8 cellular contexts compared by ENCODE assay signal in the genomic region with DNA sequence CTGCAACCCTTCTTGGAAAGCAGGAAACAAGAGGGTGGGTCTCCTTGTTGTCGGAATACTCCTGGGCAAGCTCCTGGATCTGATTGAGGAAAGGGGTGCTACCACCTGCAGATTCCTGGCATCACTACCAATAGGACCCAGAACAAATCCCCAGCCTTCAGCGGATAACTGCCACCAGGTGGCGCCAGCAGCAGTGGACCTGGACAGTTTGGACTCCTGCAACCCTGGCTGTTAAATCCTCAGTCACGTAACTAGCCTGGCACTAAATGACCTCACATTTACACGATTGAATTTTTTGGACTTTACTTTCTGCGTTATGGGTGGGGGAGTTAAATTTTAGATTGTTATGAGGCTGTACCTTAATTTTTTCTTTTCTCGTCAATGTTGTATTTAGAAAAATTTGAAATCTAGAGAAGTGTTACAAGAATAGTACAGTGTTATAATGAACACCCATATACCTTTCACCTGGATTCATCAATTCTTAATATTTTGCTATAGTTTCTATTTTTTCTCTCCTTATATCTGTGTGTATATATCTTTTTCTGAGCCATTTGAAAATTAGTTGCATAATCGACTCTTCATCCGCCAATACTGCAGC.
DNase-seq lines count a peak whose midpoint lies in the region; ATAC-seq and TF ChIP-seq lines count a peak whose summit lies in the region.

No MANE protein-coding gene starts in this region.

- H2BK12ac ChIP-seq in mesenchymal stem cell (ENCODE audit: low read length in 2 of 2) = no peak overlapping the region

- peaks cover 6% of the 10 kb centered on the region for H3K4me1 ChIP-seq in mesenchymal stem cell (ENCODE audit: control insufficient read depth, insufficient read depth, low read depth, low read length)

- no peak overlapping the region for H3K14ac ChIP-seq in mesenchymal stem cell (ENCODE audit: low read length in 2 of 2)

- 2% methylated on average over 6 of the region's 9 CpGs for WGBS in mesenchymal stem cell

- no peak overlapping the region for H3K4me2 ChIP-seq in mesenchymal stem cell (ENCODE audit: low read length, poor library complexity, severe bottlenecking)

- H3K36me3 ChIP-seq in WERI-Rb-1 (no peaks in the 10 kb centered on the region), mesenchymal stem cell (ENCODE audit: control insufficient read depth in 1 of 2, insufficient read depth in 2 of 2, low read depth in 1 of 2, low read length in 2 of 2) (no peaks in the 10 kb centered on the region)

- no peak overlapping the region for H2BK5ac ChIP-seq in mesenchymal stem cell (ENCODE audit: low read depth, low read length, poor library complexity, severe bottlenecking)

- H3K9ac ChIP-seq in mesenchymal stem cell (ENCODE audit: low read length) = no peak overlapping the region

- H3K23ac ChIP-seq in mesenchymal stem cell (ENCODE audit: low read length in 2 of 2) = no peak overlapping the region

- DNase-seq in AG20443 (ENCODE audit: low spot score) (peak; percentile 85), NCI-H2029 treated with DMSO at 0.1 percent for 48 hours (lab: John Stamatoyannopoulos, UW) (peak; percentile 59), WERI-Rb-1 (peak; percentile 86), dermis microvascular lymphatic vessel endothelial cell (ENCODE audit: low read depth in 2 of 2) (peak; percentile 50 to 76), mesenchymal stem cell (peak; percentile 70)
- DNase-seq in stimulated activated naive CD8-positive, alpha-beta T cell treated with anti-CD3 and anti-CD28 coated beads, Interleukin-15, amount 100 ng/mL, for 72 hours = peak; percentile 39 to 49

- H3K4me1 Mint-ChIP-seq in stimulated activated naive CD8-positive, alpha-beta T cell treated with anti-CD3 and anti-CD28 coated beads, Interleukin-15, amount 100 ng/mL, for 72 hours = no peaks in the 10 kb centered on the region

- H3K27me3 ChIP-seq in WERI-Rb-1 (ENCODE audit: insufficient read depth, low read depth, severe bottlenecking) (no peaks in the 10 kb centered on the region), mesenchymal stem cell (ENCODE audit: control insufficient read depth in 1 of 2, insufficient read depth in 1 of 2, low read length in 2 of 2) (peaks cover 7 to 36% of the 10 kb centered on the region in 2 experiments)

- no peak overlapping the region for H3K27ac Mint-ChIP-seq in stimulated activated naive CD8-positive, alpha-beta T cell treated with anti-CD3 and anti-CD28 coated beads, Interleukin-15, amount 100 ng/mL, for 72 hours

- H3K18ac ChIP-seq in mesenchymal stem cell (ENCODE audit: low read depth in 1 of 2, low read length in 2 of 2) = no peak overlapping the region

- H3K27me3 Mint-ChIP-seq in stimulated activated naive CD8-positive, alpha-beta T cell treated with anti-CD3 and anti-CD28 coated beads, Interleukin-15, amount 100 ng/mL, for 72 hours = peaks cover 32% of the 10 kb centered on the region

- H2AK5ac ChIP-seq in mesenchymal stem cell (ENCODE audit: low read length, severe bottlenecking) = no peak overlapping the region

- no peaks in the 10 kb centered on the region for H3K9me3 Mint-ChIP-seq in stimulated activated naive CD8-positive, alpha-beta T cell treated with anti-CD3 and anti-CD28 coated beads, Interleukin-15, amount 100 ng/mL, for 72 hours

- no peak overlapping the region for H3K27ac ChIP-seq in WERI-Rb-1
- no peak overlapping the region for H3K27ac ChIP-seq in mesenchymal stem cell (ENCODE audit: low read length, poor library complexity, severe bottlenecking)

- no peak overlapping the region for H4K8ac ChIP-seq in mesenchymal stem cell (ENCODE audit: low read length)

- ATAC-seq in GM18520 (IDR thresholded peaks at IDR 0.05; ENCODE audit: unreplicated experiment) (peak; percentile 62), HG03045 (IDR thresholded peaks at IDR 0.05; ENCODE audit: unreplicated experiment) (peak; percentile 70)
- peak; percentile 75 for ATAC-seq in stimulated activated naive CD8-positive, alpha-beta T cell treated with anti-CD3 and anti-CD28 coated beads, Interleukin-15, amount 100 ng/mL, for 72 hours

- no peaks in the 10 kb centered on the region for H3K9me3 ChIP-seq in WERI-Rb-1 (ENCODE audit: severe bottlenecking)
- H3K9me3 ChIP-seq in mesenchymal stem cell (ENCODE audit: control insufficient read depth, low read length) = no peaks in the 10 kb centered on the region

- no peak overlapping the region for H4K91ac ChIP-seq in mesenchymal stem cell (ENCODE audit: low read length)

- H3K4ac ChIP-seq in mesenchymal stem cell (ENCODE audit: low read depth in 1 of 2, low read length in 2 of 2) = no peak overlapping the region

- H2AFZ ChIP-seq in mesenchymal stem cell (ENCODE audit: low read depth, low read length) = no peak overlapping the region

- no peak overlapping the region for H2BK15ac ChIP-seq in mesenchymal stem cell (ENCODE audit: low read depth, poor library complexity, severe bottlenecking)

- H3K4me3 ChIP-seq in WERI-Rb-1 (ENCODE audit: low read depth, low read length) = no peak overlapping the region
- H3K4me3 ChIP-seq in mesenchymal stem cell (ENCODE audit: insufficient read depth in 1 of 2, low read depth in 1 of 2, low read length in 2 of 2) = no peak overlapping the region

- H2BK120ac ChIP-seq in mesenchymal stem cell (ENCODE audit: low read depth, low read length) = no peak overlapping the region

- no peaks in the 10 kb centered on the region for H3K79me1 ChIP-seq in mesenchymal stem cell (replicated peaks; ENCODE audit: low read length, poor library complexity, severe bottlenecking)

- TF ChIP-seq CTCF in WERI-Rb-1 (IDR thresholded peaks at IDR 0.05; ENCODE audit: low read depth, low read length) = peak; percentile 93

- no peak overlapping the region for H3K4me3 Mint-ChIP-seq in stimulated activated naive CD8-positive, alpha-beta T cell treated with anti-CD3 and anti-CD28 coated beads, Interleukin-15, amount 100 ng/mL, for 72 hours
